ENCODE assay signal across 21 cellular contexts in the genomic region with DNA sequence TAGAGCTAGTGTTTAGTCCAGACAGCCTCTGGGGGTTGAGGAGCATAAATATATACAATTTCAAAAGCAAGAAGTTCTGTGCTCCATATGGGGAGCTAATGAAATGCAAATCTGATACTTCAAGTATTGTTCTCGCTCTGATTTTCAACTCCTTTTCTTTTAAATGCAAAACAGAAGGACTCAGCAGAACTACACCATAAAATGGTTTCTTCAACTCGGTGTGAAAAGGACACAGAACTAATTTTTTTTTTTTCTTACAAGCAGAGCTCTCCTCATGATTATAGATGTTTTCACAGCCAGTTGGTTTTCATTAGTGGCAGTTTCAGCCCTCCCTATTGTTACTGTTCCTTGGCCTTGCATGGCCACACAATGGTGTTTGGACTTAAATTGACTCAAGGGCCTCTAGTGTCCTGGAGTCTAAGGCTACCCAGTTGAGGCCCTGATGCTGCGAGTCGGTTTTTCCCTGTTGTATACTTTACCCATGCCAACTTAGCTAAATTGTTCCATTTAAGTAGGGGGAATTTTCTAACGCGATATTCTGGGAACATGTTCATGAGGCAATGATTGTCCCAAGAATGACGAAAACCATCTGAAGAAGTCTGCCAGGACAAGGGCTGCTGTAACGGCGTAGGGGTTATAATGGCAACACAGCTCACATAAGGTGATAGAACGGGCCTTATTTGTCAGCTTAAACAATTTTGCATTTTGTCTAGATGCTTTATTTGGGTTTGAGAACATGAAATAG.
DNase-seq lines count a peak whose midpoint lies in the region; ATAC-seq and TF ChIP-seq lines count a peak whose summit lies in the region.
"Had no signal": no experiment of that assay in that cellular context is flagged by ENCODE, and none has a peak within 500 bp of the region (broad histone marks: within the 10 kb centered on the region; RNA-seq: fewer than 3 reads in every experiment).

No MANE protein-coding gene starts in this region.

- H3K9me3 ChIP-seq in HAP-1, result no peaks in the 10 kb centered on the region
- H3K9me3 ChIP-seq in muscle layer of duodenum (ENCODE audit: control insufficient read depth in 1 of 2, low read length in 2 of 2), result no peaks in the 10 kb centered on the region

- H3K27ac ChIP-seq in angular gyrus (ENCODE audit: low read depth, low read length), result peak overlapping the region; percentile 1
- H3K27ac ChIP-seq in muscle layer of duodenum (ENCODE audit: low read length), result peak overlapping the region; percentile 57
- H3K27ac ChIP-seq in temporal lobe (ENCODE audit: low read depth, low read length), result peak overlapping the region; percentile 10
- H3K27ac ChIP-seq: VCaP had no signal

- no peak for ATAC-seq in GM21447 (IDR thresholded peaks at IDR 0.05; ENCODE audit: unreplicated experiment)
- ATAC-seq: HCT116; stimulated activated naive B cell treated with anti-CD40 and anti-IgM and Interleukin-4, amounts not matched to agents 10 μg/mL and 1 μg/mL and 100 μg/mL, for 72 hours had no signal

- in situ Hi-C loops in HAP-1 (cut with MboI; ENCODE audit: low sequenced_read_pairs), result no loop called here

- peaks cover 51% of the 10 kb centered on the region for H3K4me1 ChIP-seq in HAP-1
- peaks cover 6 to 24% of the 10 kb centered on the region in 2 donors for H3K4me1 ChIP-seq in muscle layer of duodenum (ENCODE audit: control insufficient read depth in 1 of 2, insufficient read depth in 2 of 2, low read length in 2 of 2)

- H3K4me3 ChIP-seq in HAP-1, result no peak overlapping the region
- H3K4me3 ChIP-seq in muscle layer of duodenum (ENCODE audit: low read depth in 1 of 2, low read length in 2 of 2), result no peak overlapping the region

- H3K36me3 ChIP-seq in HAP-1 (replicated peaks) (no peaks in the 10 kb centered on the region), muscle layer of duodenum (ENCODE audit: control insufficient read depth in 1 of 2, insufficient read depth in 2 of 2, low read length in 2 of 2) (peaks cover 16 to 17% of the 10 kb centered on the region in 2 donors)

- no peak for TF ChIP-seq CTCF in GM10266 (IDR thresholded peaks at IDR 0.05; ENCODE audit: control insufficient read depth, insufficient read depth, low read depth, missing control alignments)

- no peaks in the 10 kb centered on the region for H3K27me3 ChIP-seq in HAP-1 (ENCODE audit: low read depth)
- H3K27me3 ChIP-seq in muscle layer of duodenum (ENCODE audit: low read depth, low read length), result no peaks in the 10 kb centered on the region

- DNase-seq in HAP-1 (ENCODE audit: low spot score in 2 of 2) (peak; percentile 70 to 97), NCI-H2227 treated with DMSO at 0.1 percent for 48 hours (lab: John Stamatoyannopoulos, UW) (no peak), GM10266 (ENCODE audit: extremely low spot score) (no peak)
- DNase-seq: activated CD4-positive, alpha-beta T cell treated with anti-CD3 and anti-CD28 coated beads, Interleukin-2, amount 10 ng/mL, durations not matched to agents 24 days and 14 days; activated naive CD4-positive, alpha-beta T cell treated with anti-CD3 and anti-CD28 coated beads for 36 hours; amniotic stem cell; CD4-positive, CD25-positive, alpha-beta regulatory T cell; central memory CD4-positive, alpha-beta T cell; dermis blood vessel endothelial cell; GDM1; mesenchymal stem cell; NCI-H1092 treated with DMSO at 0.1 percent for 48 hours; NCI-H1930; stimulated activated CD4-positive, alpha-beta T cell treated with anti-CD3 and anti-CD28 coated beads, Interleukin-4, amount 100 ng/mL, for 1 hour; stimulated activated naive B cell treated with anti-CD40 and anti-IgM and Interleukin-4, amounts not matched to agents 10 μg/mL and 1 μg/mL and 100 μg/mL, for 72 hours had no signal

Comparison
In these comparisons a context has a peak if more than half of its experiments do, and no peak if none do; other contexts are left out.
1. DNase-seq: peak in HAP-1 (2 of 2); none in NCI-H2227 treated with DMSO at 0.1 percent for 48 hours (single experiment) and GM10266 (single experiment).
2. H3K27ac ChIP-seq: peak in every context shown above with its lines; median percentile 57 in muscle layer of duodenum; 10 in temporal lobe; 1 in angular gyrus.